ENCODE assay signal across 1 cellular context in genomic region chr10:12195603-12196506, GRCh38.
A peak's percentile ranks its signal among the peaks of the same experiment; 100 is the strongest.
TF ChIP-seq lines count a peak whose summit lies in the region.

CDC123 (plus strand) TSS chr10:12196188; CDS start chr10:12196246, 58 bp downstream.
NUDT5 (minus strand) TSS chr10:12195891; CDS start chr10:12186291, 9,600 bp downstream.

TF ChIP-seq in K562, 482 proteins besides CTCF, POLR2A, EP300 and RAD21 (continued from another document and continues in another):
- peak; percentile 88 for TF ChIP-seq MAX (CRISPR knock-in tag; IDR thresholded peaks at IDR 0.05)
- TF ChIP-seq PREB (CRISPR knock-in tag; IDR thresholded peaks at IDR 0.05) = no peak
- peak; percentile 29; the same call in 1 of the 2 replicates for TF ChIP-seq ZNF431 (CRISPR knock-in tag; IDR thresholded peaks at IDR 0.05)
- TF ChIP-seq FOXK2 (conservative IDR thresholded peaks at IDR 0.05 in 1 of 2, IDR thresholded peaks at IDR 0.05 in 1 of 2; ENCODE audit: low read depth in 2 of 2) = peak; percentile 92 to 97
- TF ChIP-seq MAFK (IDR thresholded peaks at IDR 0.05; ENCODE audit: low read length) = no peak
- peak; percentile 81 for TF ChIP-seq MEF2A (IDR thresholded peaks at IDR 0.05; ENCODE audit: control insufficient read depth, low read depth, low read length)
- TF ChIP-seq SMAD1 (IDR thresholded peaks at IDR 0.05; ENCODE audit: low read depth, low read length, partially characterized antibody) = peak; percentile 65
- peak; percentile 13; the same call in 1 of the 2 replicates for TF ChIP-seq RNF2 (IDR thresholded peaks at IDR 0.05)
- peak; percentile 73; the same call in 1 of the 2 replicates for TF ChIP-seq HDAC8 (tag; IDR thresholded peaks at IDR 0.05)
- peak; percentile 87 for TF ChIP-seq ZNF512 (tag; IDR thresholded peaks at IDR 0.05)
- TF ChIP-seq TBL1XR1 (IDR thresholded peaks at IDR 0.05; ENCODE audit: low read length in 2 of 2) = no peak
- TF ChIP-seq MEF2D (tag; conservative IDR thresholded peaks at IDR 0.05; ENCODE audit: low read depth) = peak; percentile 72; the same call in 1 of the 2 replicates
- peak; percentile 79; the same call in 1 of the 2 replicates for TF ChIP-seq TOE1 (IDR thresholded peaks at IDR 0.05; ENCODE audit: borderline replicate concordance)
- 0 out of 2 replicates have a peak, but pooled peaks have one; percentile 24 for TF ChIP-seq TOE1 (CRISPR knock-in tag; IDR thresholded peaks at IDR 0.05; ENCODE audit: borderline replicate concordance, low read depth)
- TF ChIP-seq, protein P1, sequence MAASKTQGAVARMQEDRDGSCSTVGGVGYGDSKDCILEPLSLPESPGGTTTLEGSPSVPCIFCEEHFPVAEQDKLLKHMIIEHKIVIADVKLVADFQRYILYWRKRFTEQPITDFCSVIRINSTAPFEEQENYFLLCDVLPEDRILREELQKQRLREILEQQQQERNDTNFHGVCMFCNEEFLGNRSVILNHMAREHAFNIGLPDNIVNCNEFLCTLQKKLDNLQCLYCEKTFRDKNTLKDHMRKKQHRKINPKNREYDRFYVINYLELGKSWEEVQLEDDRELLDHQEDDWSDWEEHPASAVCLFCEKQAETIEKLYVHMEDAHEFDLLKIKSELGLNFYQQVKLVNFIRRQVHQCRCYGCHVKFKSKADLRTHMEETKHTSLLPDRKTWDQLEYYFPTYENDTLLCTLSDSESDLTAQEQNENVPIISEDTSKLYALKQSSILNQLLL (CRISPR knock-in tag; IDR thresholded peaks at IDR 0.05; ENCODE audit: borderline replicate concordance) = no peak
- TF ChIP-seq ZNF197 (CRISPR knock-in tag; IDR thresholded peaks at IDR 0.05; ENCODE audit: low read depth) = peak; percentile 71; the same call in 1 of the 2 replicates
- TF ChIP-seq ZNF253 (CRISPR knock-in tag; conservative IDR thresholded peaks at IDR 0.05) = no peak
- peak; percentile 71; the same call in 1 of the 2 replicates for TF ChIP-seq ZNF175 (CRISPR knock-in tag; IDR thresholded peaks at IDR 0.05; ENCODE audit: low read depth)
- TF ChIP-seq CXXC5 (CRISPR knock-in tag; IDR thresholded peaks at IDR 0.05) = peak; percentile 82
- TF ChIP-seq TEAD2 (tag; IDR thresholded peaks at IDR 0.05) = no peak
- TF ChIP-seq ILK (tag; IDR thresholded peaks at IDR 0.05; ENCODE audit: borderline replicate concordance, low read depth) = no peak
- peak; percentile 81 for TF ChIP-seq HCFC1 (IDR thresholded peaks at IDR 0.05; ENCODE audit: low read depth, low read length)
- TF ChIP-seq ZEB2 (IDR thresholded peaks at IDR 0.05) = peak; percentile 96
- TF ChIP-seq DMBX1 (CRISPR knock-in tag; IDR thresholded peaks at IDR 0.05; ENCODE audit: borderline replicate concordance) = no peak; the same call in 1 of the 2 replicates
- TF ChIP-seq, protein P2, sequence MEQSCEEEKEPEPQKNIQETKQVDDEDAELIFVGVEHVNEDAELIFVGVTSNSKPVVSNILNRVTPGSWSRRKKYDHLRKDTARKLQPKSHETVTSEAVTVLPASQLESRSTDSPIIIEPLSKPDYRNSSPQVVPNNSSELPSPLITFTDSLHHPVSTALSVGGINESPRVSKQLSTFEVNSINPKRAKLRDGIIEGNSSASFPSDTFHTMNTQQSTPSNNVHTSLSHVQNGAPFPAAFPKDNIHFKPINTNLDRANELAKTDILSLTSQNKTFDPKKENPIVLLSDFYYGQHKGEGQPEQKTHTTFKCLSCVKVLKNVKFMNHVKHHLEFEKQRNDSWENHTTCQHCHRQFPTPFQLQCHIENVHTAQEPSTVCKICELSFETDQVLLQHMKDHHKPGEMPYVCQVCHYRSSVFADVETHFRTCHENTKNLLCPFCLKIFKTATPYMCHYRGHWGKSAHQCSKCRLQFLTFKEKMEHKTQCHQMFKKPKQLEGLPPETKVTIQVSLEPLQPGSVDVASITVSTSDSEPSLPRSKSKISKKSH (CRISPR knock-in tag; IDR thresholded peaks at IDR 0.05) = no peak
- 0 out of 2 replicates have a peak, but pooled peaks have one; percentile 7 for TF ChIP-seq ZNF324 (CRISPR knock-in tag; IDR thresholded peaks at IDR 0.05)
- TF ChIP-seq ZNF274 (IDR thresholded peaks at IDR 0.05; ENCODE audit: borderline replicate concordance, low read depth, low read length) = no peak
- peak; percentile 82 for TF ChIP-seq EHMT2 (IDR thresholded peaks at IDR 0.05)
- TF ChIP-seq ATF7 (IDR thresholded peaks at IDR 0.05) = peak; percentile 58; the same call in 1 of the 2 replicates
- peak; percentile 95 for TF ChIP-seq NFRKB (IDR thresholded peaks at IDR 0.05; ENCODE audit: low read depth)
- TF ChIP-seq ZNF239 (CRISPR knock-in tag; IDR thresholded peaks at IDR 0.05) = no peak
- peak; percentile 67; the same call in 1 of the 2 replicates for TF ChIP-seq ZBTB33 (CRISPR knock-in tag; IDR thresholded peaks at IDR 0.05)
- TF ChIP-seq TRIM28 (IDR thresholded peaks at IDR 0.05) = peak; percentile 41; the same call in 1 of the 2 replicates
- TF ChIP-seq ARID4B (CRISPR knock-in tag; IDR thresholded peaks at IDR 0.05) = peak; percentile 54
- TF ChIP-seq NEUROD1 (IDR thresholded peaks at IDR 0.05; ENCODE audit: borderline replicate concordance, low read depth, low read length, partially characterized antibody) = peak; percentile 39
- TF ChIP-seq ZNF232 (CRISPR knock-in tag; IDR thresholded peaks at IDR 0.05) = 0 out of 2 replicates have a peak, but pooled peaks have one; percentile 55
- TF ChIP-seq TAF7 (tag; IDR thresholded peaks at IDR 0.05) = peak; percentile 68; the same call in 1 of the 2 replicates
- no peak for TF ChIP-seq GABPB2 (CRISPR knock-in tag; conservative IDR thresholded peaks at IDR 0.05)
- TF ChIP-seq, protein P3, sequence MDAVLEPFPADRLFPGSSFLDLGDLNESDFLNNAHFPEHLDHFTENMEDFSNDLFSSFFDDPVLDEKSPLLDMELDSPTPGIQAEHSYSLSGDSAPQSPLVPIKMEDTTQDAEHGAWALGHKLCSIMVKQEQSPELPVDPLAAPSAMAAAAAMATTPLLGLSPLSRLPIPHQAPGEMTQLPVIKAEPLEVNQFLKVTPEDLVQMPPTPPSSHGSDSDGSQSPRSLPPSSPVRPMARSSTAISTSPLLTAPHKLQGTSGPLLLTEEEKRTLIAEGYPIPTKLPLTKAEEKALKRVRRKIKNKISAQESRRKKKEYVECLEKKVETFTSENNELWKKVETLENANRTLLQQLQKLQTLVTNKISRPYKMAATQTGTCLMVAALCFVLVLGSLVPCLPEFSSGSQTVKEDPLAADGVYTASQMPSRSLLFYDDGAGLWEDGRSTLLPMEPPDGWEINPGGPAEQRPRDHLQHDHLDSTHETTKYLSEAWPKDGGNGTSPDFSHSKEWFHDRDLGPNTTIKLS (IDR thresholded peaks at IDR 0.05; ENCODE audit: borderline replicate concordance, low read depth) = peak; percentile 85
- TF ChIP-seq ZNF184 (CRISPR knock-in tag; IDR thresholded peaks at IDR 0.05) = no peak
- TF ChIP-seq U2AF2 (optimal IDR thresholded peaks at IDR 0.05; ENCODE audit: low read depth, low read length) = no peak
- no peak for TF ChIP-seq CBX5 (IDR thresholded peaks at IDR 0.05; ENCODE audit: borderline replicate concordance, low read depth)
- peak; percentile 73 for TF ChIP-seq SMAD4 (CRISPR knock-in tag; conservative IDR thresholded peaks at IDR 0.05)
- TF ChIP-seq, protein P4, sequence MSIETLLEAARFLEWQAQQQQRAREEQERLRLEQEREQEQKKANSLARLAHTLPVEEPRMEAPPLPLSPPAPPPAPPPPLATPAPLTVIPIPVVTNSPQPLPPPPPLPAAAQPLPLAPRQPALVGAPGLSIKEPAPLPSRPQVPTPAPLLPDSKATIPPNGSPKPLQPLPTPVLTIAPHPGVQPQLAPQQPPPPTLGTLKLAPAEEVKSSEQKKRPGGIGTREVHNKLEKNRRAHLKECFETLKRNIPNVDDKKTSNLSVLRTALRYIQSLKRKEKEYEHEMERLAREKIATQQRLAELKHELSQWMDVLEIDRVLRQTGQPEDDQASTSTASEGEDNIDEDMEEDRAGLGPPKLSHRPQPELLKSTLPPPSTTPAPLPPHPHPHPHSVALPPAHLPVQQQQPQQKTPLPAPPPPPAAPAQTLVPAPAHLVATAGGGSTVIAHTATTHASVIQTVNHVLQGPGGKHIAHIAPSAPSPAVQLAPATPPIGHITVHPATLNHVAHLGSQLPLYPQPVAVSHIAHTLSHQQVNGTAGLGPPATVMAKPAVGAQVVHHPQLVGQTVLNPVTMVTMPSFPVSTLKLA (conservative IDR thresholded peaks at IDR 0.05) = peak; percentile 85 to 93
- peak; percentile 98 for TF ChIP-seq NCOA1 (IDR thresholded peaks at IDR 0.05; ENCODE audit: low read depth)
- TF ChIP-seq POU5F1 (IDR thresholded peaks at IDR 0.05; ENCODE audit: borderline replicate concordance, low read depth, low read length, partially characterized antibody) = peak; percentile 68
- TF ChIP-seq, protein P5, sequence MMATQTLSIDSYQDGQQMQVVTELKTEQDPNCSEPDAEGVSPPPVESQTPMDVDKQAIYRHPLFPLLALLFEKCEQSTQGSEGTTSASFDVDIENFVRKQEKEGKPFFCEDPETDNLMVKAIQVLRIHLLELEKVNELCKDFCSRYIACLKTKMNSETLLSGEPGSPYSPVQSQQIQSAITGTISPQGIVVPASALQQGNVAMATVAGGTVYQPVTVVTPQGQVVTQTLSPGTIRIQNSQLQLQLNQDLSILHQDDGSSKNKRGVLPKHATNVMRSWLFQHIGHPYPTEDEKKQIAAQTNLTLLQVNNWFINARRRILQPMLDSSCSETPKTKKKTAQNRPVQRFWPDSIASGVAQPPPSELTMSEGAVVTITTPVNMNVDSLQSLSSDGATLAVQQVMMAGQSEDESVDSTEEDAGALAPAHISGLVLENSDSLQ (IDR thresholded peaks at IDR 0.05) = peak; percentile 70
- TF ChIP-seq ETV5 (CRISPR knock-in tag; IDR thresholded peaks at IDR 0.05; ENCODE audit: low read depth) = peak; percentile 81
- peak in 1 of 2 experiments; percentile 75; a peak in 2 of 4 replicates for TF ChIP-seq ARNT (IDR thresholded peaks at IDR 0.05)
- TF ChIP-seq ZNF3 (CRISPR knock-in tag; IDR thresholded peaks at IDR 0.05) = no peak
- TF ChIP-seq MTF1 (CRISPR knock-in tag; IDR thresholded peaks at IDR 0.05; ENCODE audit: borderline replicate concordance) = no peak
- TF ChIP-seq CBX3 (IDR thresholded peaks at IDR 0.05; ENCODE audit: borderline replicate concordance in 1 of 2, low read length in 2 of 2) = peak in 1 of 2 experiments; percentile 44; a peak in 1 of 3 replicates
